Comparison of ENCODE assay signal across 28 cellular contexts in genomic region chr7:129855935-129856717, GRCh38.
DNase-seq lines count a peak whose midpoint lies in the region; ATAC-seq and TF ChIP-seq lines count a peak whose summit lies in the region.
"Had no signal": no experiment of that assay in that cellular context is flagged by ENCODE, and none has a peak within 500 bp of the region (broad histone marks: within the 10 kb centered on the region; RNA-seq: fewer than 3 reads in every experiment).

No MANE protein-coding gene starts in this region.

- DNase-seq in activated CD8-positive, alpha-beta T cell treated with anti-CD3 and anti-CD28 coated beads for 36 hours: no peak
- no peak for DNase-seq in activated CD8-positive, alpha-beta T cell treated with anti-CD3 and anti-CD28 coated beads, Interleukin-2, amount 10 ng/mL, durations not matched to agents 7 days and 5 days
- DNase-seq in SJSA1 (ENCODE audit: low read depth in 1 of 2, low spot score in 2 of 2): no peak
- no peak for DNase-seq in endothelial cell (ENCODE audit: low spot score)
- DNase-seq in thoracic aorta (ENCODE audit: low spot score): no peak
- no peak for DNase-seq in HEK293T (ENCODE audit: extremely low spot score)
- no peak for DNase-seq in activated T-cell treated with anti-CD3 and anti-CD28 coated beads for 4 hours
- DNase-seq: 8988T; activated gamma-delta T cell; BE2C; DMS53; erythroblast; foreskin melanocyte; GF-D8; hippocampal formation; islet precursor cell; Kasumi-1; lower lobe of right lung; NCI-H1048; NCI-H1930; NCI-H345; SJCRH30; stimulated activated CD4-positive, alpha-beta T cell treated with anti-CD3 and anti-CD28 coated beads, Interleukin-2, amount 100 ng/mL, for 48 hours; stimulated activated naive CD4-positive, alpha-beta T cell treated with Interleukin-2 at 50 U/mL for 16 hours; T-helper 2 cell had no signal

- intact Hi-C loops in activated CD8-positive, alpha-beta T cell treated with anti-CD3 and anti-CD28 coated beads for 36 hours (cut with micrococcal nuclease): no loop called here

- H3K9me3 Mint-ChIP-seq in activated CD8-positive, alpha-beta T cell treated with anti-CD3 and anti-CD28 coated beads for 36 hours: no peaks in the 10 kb centered on the region
- no peaks in the 10 kb centered on the region for H3K9me3 Mint-ChIP-seq in activated CD8-positive, alpha-beta T cell treated with anti-CD3 and anti-CD28 coated beads, Interleukin-2, amount 10 ng/mL, durations not matched to agents 7 days and 5 days (ENCODE audit: insufficient read depth)
- no peaks in the 10 kb centered on the region for H3K9me3 Mint-ChIP-seq in endothelial cell (ENCODE audit: unreplicated experiment)

- POLR2A ChIA-PET in activated CD8-positive, alpha-beta T cell treated with anti-CD3 and anti-CD28 coated beads for 36 hours (lab: Charles Lee): interaction anchor here (0.7 kb wide), 1 partner anchor 166 kb away, joined by 3 read pairs; no protein-coding TSS in a partner anchor
- POLR2A ChIA-PET in activated CD8-positive, alpha-beta T cell treated with anti-CD3 and anti-CD28 coated beads, Interleukin-2, amount 10 ng/mL, durations not matched to agents 7 days and 5 days (lab: Charles Lee): no interaction called here
- POLR2A ChIA-PET in HEK293T (lab: Yijun Ruan, JAX): interaction anchor here (1.2 kb wide), 1 partner anchor 349 kb away, joined by 3 read pairs; the partner anchor contains the start of gene TMEM209

- H3K27me3 Mint-ChIP-seq in activated CD8-positive, alpha-beta T cell treated with anti-CD3 and anti-CD28 coated beads for 36 hours: no peaks in the 10 kb centered on the region
- no peaks in the 10 kb centered on the region for H3K27me3 Mint-ChIP-seq in activated CD8-positive, alpha-beta T cell treated with anti-CD3 and anti-CD28 coated beads, Interleukin-2, amount 10 ng/mL, durations not matched to agents 7 days and 5 days (ENCODE audit: low read depth)
- H3K27me3 Mint-ChIP-seq in endothelial cell (ENCODE audit: unreplicated experiment): peaks cover 3% of the 10 kb centered on the region

- H3K4me1 ChIP-seq in SJSA1 (replicated peaks) (peaks cover 37% of the 10 kb centered on the region), thoracic aorta (ENCODE audit: control insufficient read depth in 1 of 2, low read depth in 2 of 2) (peaks cover 76 to 89% of the 10 kb centered on the region in 2 donors)
- H3K4me1 ChIP-seq: SJCRH30 had no signal

- peaks cover 3% of the 10 kb centered on the region; the same call in 1 of the 2 replicates for H3K36me3 ChIP-seq in SJSA1
- H3K36me3 ChIP-seq in thoracic aorta: no peaks in the 10 kb centered on the region
- H3K36me3 ChIP-seq: BE2C, lower lobe of right lung, tibial nerve had no signal

- H3K27ac Mint-ChIP-seq in activated CD8-positive, alpha-beta T cell treated with anti-CD3 and anti-CD28 coated beads for 36 hours: peak overlapping the region; percentile 62
- H3K27ac Mint-ChIP-seq in activated CD8-positive, alpha-beta T cell treated with anti-CD3 and anti-CD28 coated beads, Interleukin-2, amount 10 ng/mL, durations not matched to agents 7 days and 5 days: no peak overlapping the region
- no peak overlapping the region for H3K27ac Mint-ChIP-seq in endothelial cell (ENCODE audit: unreplicated experiment)

- H3K27me3 ChIP-seq in SJSA1 (replicated peaks) (no peaks in the 10 kb centered on the region), thoracic aorta (replicated peaks; ENCODE audit: insufficient read depth) (no peaks in the 10 kb centered on the region)
- H3K27me3 ChIP-seq: BE2C, SJCRH30, tibial nerve had no signal

- peak overlapping the region; percentile 52; the same call in 1 of the 2 replicates for H3K27ac ChIP-seq in SJSA1
- H3K27ac ChIP-seq in thoracic aorta: peak overlapping the region; percentile 92 to 96
- H3K27ac ChIP-seq: lower lobe of right lung, SJCRH30 had no signal

- H3K9me3 ChIP-seq in SJSA1 (replicated peaks) (no peaks in the 10 kb centered on the region), thoracic aorta (no peaks in the 10 kb centered on the region)
- H3K9me3 ChIP-seq: BE2C, lower lobe of right lung, SJCRH30, tibial nerve had no signal

- H3K4me3 Mint-ChIP-seq in activated CD8-positive, alpha-beta T cell treated with anti-CD3 and anti-CD28 coated beads for 36 hours: no peak overlapping the region
- no peak overlapping the region for H3K4me3 Mint-ChIP-seq in activated CD8-positive, alpha-beta T cell treated with anti-CD3 and anti-CD28 coated beads, Interleukin-2, amount 10 ng/mL, durations not matched to agents 7 days and 5 days
- H3K4me3 Mint-ChIP-seq in endothelial cell (ENCODE audit: unreplicated experiment): peak overlapping the region; percentile 57

- TF ChIP-seq CTCF in activated CD8-positive, alpha-beta T cell treated with anti-CD3 and anti-CD28 coated beads for 36 hours (IDR thresholded peaks at IDR 0.05): no peak
- no peak for TF ChIP-seq CTCF in endothelial cell (IDR thresholded peaks at IDR 0.05; ENCODE audit: unreplicated experiment)
- TF ChIP-seq CTCF in thoracic aorta (IDR thresholded peaks at IDR 0.05): no peak

- no peak overlapping the region for H3K4me3 ChIP-seq in SJSA1
- H3K4me3 ChIP-seq in thoracic aorta: no peak overlapping the region
- H3K4me3 ChIP-seq: lower lobe of right lung, SJCRH30, tibial nerve had no signal

- CTCF ChIA-PET in activated CD8-positive, alpha-beta T cell treated with anti-CD3 and anti-CD28 coated beads for 36 hours (lab: Charles Lee): interaction anchor here (1.3 to 1.4 kb wide), 2 partner anchors 13 to 14 kb away, joined by 5 to 6 read pairs; no protein-coding TSS in a partner anchor
- CTCF ChIA-PET in activated CD8-positive, alpha-beta T cell treated with anti-CD3 and anti-CD28 coated beads, Interleukin-2, amount 10 ng/mL, durations not matched to agents 7 days and 5 days (lab: Charles Lee): interaction anchor here (0.8 to 2.8 kb wide), 3 partner anchors 9 to 155 kb away, joined by 3 to 15 read pairs (median 4); no protein-coding TSS in a partner anchor
- CTCF ChIA-PET in HEK293T (lab: Yijun Ruan, JAX): interaction anchor here (0.6 to 1.4 kb wide), 2 partner anchors 10 to 38 kb away, joined by 3 read pairs; no protein-coding TSS in a partner anchor

- ATAC-seq in activated CD8-positive, alpha-beta T cell treated with anti-CD3 and anti-CD28 coated beads for 36 hours: no peak
- no peak for ATAC-seq in activated CD8-positive, alpha-beta T cell treated with anti-CD3 and anti-CD28 coated beads, Interleukin-2, amount 10 ng/mL, durations not matched to agents 7 days and 5 days
- no peak for ATAC-seq in thoracic aorta (ENCODE audit: insufficient number of reproducible peaks, low FRiP score, low read depth)
- ATAC-seq in HG03039 (IDR thresholded peaks at IDR 0.05; ENCODE audit: unreplicated experiment): no peak
- ATAC-seq: lower lobe of right lung, Panc1 had no signal

- peaks cover 2% of the 10 kb centered on the region for H3K36me3 Mint-ChIP-seq in activated CD8-positive, alpha-beta T cell treated with anti-CD3 and anti-CD28 coated beads for 36 hours (ENCODE audit: low read depth)
- H3K36me3 Mint-ChIP-seq in activated CD8-positive, alpha-beta T cell treated with anti-CD3 and anti-CD28 coated beads, Interleukin-2, amount 10 ng/mL, durations not matched to agents 7 days and 5 days (ENCODE audit: low read depth): peaks cover 6% of the 10 kb centered on the region
- peaks cover 10% of the 10 kb centered on the region for H3K36me3 Mint-ChIP-seq in endothelial cell (ENCODE audit: low read depth, unreplicated experiment)

- H3K4me1 Mint-ChIP-seq in activated CD8-positive, alpha-beta T cell treated with anti-CD3 and anti-CD28 coated beads for 36 hours (ENCODE audit: low read depth): peaks cover 57% of the 10 kb centered on the region
- H3K4me1 Mint-ChIP-seq in activated CD8-positive, alpha-beta T cell treated with anti-CD3 and anti-CD28 coated beads, Interleukin-2, amount 10 ng/mL, durations not matched to agents 7 days and 5 days (ENCODE audit: low read depth): peaks cover 43% of the 10 kb centered on the region
- peaks cover 25% of the 10 kb centered on the region for H3K4me1 Mint-ChIP-seq in endothelial cell (ENCODE audit: unreplicated experiment)

TF ChIP-seq in HEK293T, 16 proteins besides CTCF, POLR2A, EP300 and RAD21:
- TF ChIP-seq ARNT (IDR thresholded peaks at IDR 0.05) (no peak), CTBP1 (IDR thresholded peaks at IDR 0.05; ENCODE audit: borderline replicate concordance) (no peak), ELF4 (IDR thresholded peaks at IDR 0.05) (no peak), L3MBTL2 (conservative IDR thresholded peaks at IDR 0.05) (no peak)
TF ChIP-seq in HEK293T: peak in this region for 0.
